ENCODE assay signal across 12 cellular contexts in genomic region chr9:134591573-134591981, GRCh38. TPM values are rescaled to one million over a fixed set of nuclear protein-coding genes. Genes with fewer than 3 reads are reported as not detected.
DNase-seq lines count a peak whose midpoint lies in the region; ATAC-seq, FAIRE-seq and TF ChIP-seq lines count a peak whose summit lies in the region.
"Had no signal": no experiment of that assay in that cellular context is flagged by ENCODE, and none has a peak within 500 bp of the region (broad histone marks: within the 10 kb centered on the region; RNA-seq: fewer than 3 reads in every experiment).

No MANE protein-coding gene starts in this region.

- no peak for FAIRE-seq in astrocyte (lab: Jason Lieb, UNC)
- FAIRE-seq: islet of Langerhans had no signal

- H3K9me3 ChIP-seq in astrocyte (ENCODE audit: insufficient read depth, low read depth, low read length) (no peaks in the 10 kb centered on the region), right cardiac atrium (ENCODE audit: control insufficient read depth, low read length) (no peaks in the 10 kb centered on the region), subcutaneous abdominal adipose tissue (ENCODE audit: control insufficient read depth in 5 of 5, low read length in 5 of 5) (no peaks in the 10 kb centered on the region)

- intact Hi-C loops in right cardiac atrium (cut with DNase I): no loop called here

- H3K27ac Mint-ChIP-seq in astrocyte (ENCODE audit: unreplicated experiment): peak overlapping the region; percentile 97
- H3K27ac Mint-ChIP-seq: stimulated activated naive B cell treated with anti-CD40 and anti-IgM and Interleukin-4, amounts not matched to agents 10 μg/mL and 1 μg/mL and 100 μg/mL, for 72 hours; WTC11 had no signal

- ATAC-seq in right cardiac atrium (peak; percentile 29 to 54), HG03159 (IDR thresholded peaks at IDR 0.05; ENCODE audit: unreplicated experiment) (no peak)
- ATAC-seq: stimulated activated naive B cell treated with anti-CD40 and anti-IgM and Interleukin-4, amounts not matched to agents 10 μg/mL and 1 μg/mL and 100 μg/mL, for 72 hours; WTC11 had no signal

- no peaks in the 10 kb centered on the region for H3K27me3 Mint-ChIP-seq in astrocyte (ENCODE audit: low read depth, unreplicated experiment)

- H3K4me1 Mint-ChIP-seq in astrocyte (ENCODE audit: low read depth, unreplicated experiment): peaks cover 27% of the 10 kb centered on the region
- H3K4me1 Mint-ChIP-seq: stimulated activated naive B cell treated with anti-CD40 and anti-IgM and Interleukin-4, amounts not matched to agents 10 μg/mL and 1 μg/mL and 100 μg/mL, for 72 hours had no signal

- H2AFZ ChIP-seq in astrocyte (ENCODE audit: low read depth, low read length): no peak overlapping the region

- no peaks in the 10 kb centered on the region for H3K27me3 ChIP-seq in astrocyte (ENCODE audit: insufficient read depth, low read length)
- H3K27me3 ChIP-seq in right cardiac atrium (ENCODE audit: control insufficient read depth, insufficient read depth): no peaks in the 10 kb centered on the region
- peaks cover 0 to 6% (median 0%) of the 10 kb centered on the region in 5 donors for H3K27me3 ChIP-seq in subcutaneous abdominal adipose tissue (ENCODE audit: control insufficient read depth in 5 of 5, insufficient read depth in 4 of 5, low read length in 5 of 5)

- peak overlapping the region; percentile 71 for H3K9ac ChIP-seq in astrocyte (ENCODE audit: low read length)
- H3K9ac ChIP-seq in subcutaneous abdominal adipose tissue (ENCODE audit: low read length in 5 of 5): no peak overlapping the region

- H3K4me1 ChIP-seq in astrocyte (ENCODE audit: insufficient read depth, low read length) (peaks cover 31% of the 10 kb centered on the region), right cardiac atrium (ENCODE audit: control insufficient read depth, insufficient read depth, low read length) (no peaks in the 10 kb centered on the region), subcutaneous abdominal adipose tissue (ENCODE audit: control insufficient read depth in 5 of 5, insufficient read depth in 5 of 5, low read length in 5 of 5) (peaks cover 0 to 29% (median 26%) of the 10 kb centered on the region in 5 donors)

- H3K4me3 ChIP-seq in astrocyte (ENCODE audit: insufficient read depth, low read depth, low read length): no peak overlapping the region
- no peak overlapping the region for H3K4me3 ChIP-seq in right cardiac atrium (ENCODE audit: low read length)
- no peak overlapping the region for H3K4me3 ChIP-seq in subcutaneous abdominal adipose tissue (ENCODE audit: low read depth in 1 of 5, low read length in 5 of 5)

- H3K79me2 ChIP-seq in astrocyte (ENCODE audit: insufficient read depth, low read length): no peaks in the 10 kb centered on the region

- H3K36me3 Mint-ChIP-seq in astrocyte (ENCODE audit: low read depth, unreplicated experiment): no peaks in the 10 kb centered on the region
- H3K36me3 Mint-ChIP-seq: stimulated activated naive B cell treated with anti-CD40 and anti-IgM and Interleukin-4, amounts not matched to agents 10 μg/mL and 1 μg/mL and 100 μg/mL, for 72 hours; WTC11 had no signal

- H3K4me3 Mint-ChIP-seq in astrocyte (ENCODE audit: unreplicated experiment): no peak overlapping the region
- H3K4me3 Mint-ChIP-seq: stimulated activated naive B cell treated with anti-CD40 and anti-IgM and Interleukin-4, amounts not matched to agents 10 μg/mL and 1 μg/mL and 100 μg/mL, for 72 hours; WTC11 had no signal

- H3K36me3 ChIP-seq in astrocyte (ENCODE audit: insufficient read depth, low read length) (no peaks in the 10 kb centered on the region), subcutaneous abdominal adipose tissue (ENCODE audit: control insufficient read depth in 5 of 5, insufficient read depth in 5 of 5, low read length in 5 of 5) (no peaks in the 10 kb centered on the region)

- peaks cover 3% of the 10 kb centered on the region for H3K9me3 Mint-ChIP-seq in astrocyte (ENCODE audit: unreplicated experiment)
- H3K9me3 Mint-ChIP-seq: stimulated activated naive B cell treated with anti-CD40 and anti-IgM and Interleukin-4, amounts not matched to agents 10 μg/mL and 1 μg/mL and 100 μg/mL, for 72 hours had no signal

- peak overlapping the region; percentile 68 for H3K4me2 ChIP-seq in astrocyte (ENCODE audit: low read length)

- peak; percentile 58 for DNase-seq in H4 (ENCODE audit: low spot score)
- DNase-seq in astrocyte (ENCODE audit: low read depth): peak; percentile 39
- peak; percentile 44 to 57 (median 50) for DNase-seq in right cardiac atrium
- no peak for DNase-seq in midbrain (lab: John Stamatoyannopoulos, UW)
- no peak for DNase-seq in HT-29 (ENCODE audit: low spot score)
- DNase-seq: NCI-H510A treated with DMSO at 0.1 percent for 48 hours; stimulated activated naive B cell treated with anti-CD40 and anti-IgM and Interleukin-4, amounts not matched to agents 10 μg/mL and 1 μg/mL and 100 μg/mL, for 72 hours had no signal

- H4K20me1 ChIP-seq in astrocyte (ENCODE audit: insufficient read depth, low read length): no peaks in the 10 kb centered on the region

- H3K27ac ChIP-seq in astrocyte (ENCODE audit: low read depth, low read length): peak overlapping the region; percentile 88
- peak overlapping the region; percentile 75 for H3K27ac ChIP-seq in right cardiac atrium (ENCODE audit: low read length)
- peak overlapping the region; percentile 30 for H3K27ac ChIP-seq in subcutaneous abdominal adipose tissue (ENCODE audit: low read depth, low read length)
- H3K27ac ChIP-seq: epithelial cell of prostate had no signal

- TF ChIP-seq CTCF in astrocyte (IDR thresholded peaks at IDR 0.05; ENCODE audit: insufficient read depth, low read depth, low read length): no peak

- WGBS in right cardiac atrium: 56% methylated on average over 5 of the region's 5 CpGs

RNA-seq across cellular contexts. Expression of gene COL5A1, which starts 50.0 kb away (rescaled TPM):
- total RNA-seq in H4 (2014; rRNA removed; shearing (Covaris generic)): 26.8 and 32.1 TPM in 2 replicates
- total RNA-seq in astrocyte: 1,055 and 1,568 TPM in 2 replicates
- total RNA-seq in right cardiac atrium: 10 to 100 TPM; 16.0 to 35.8 (median 26.1) TPM
- 15.4 TPM for polyA plus RNA-seq in right cardiac atrium
- total RNA-seq in HT-29 (2014; rRNA removed; shearing (Covaris generic)): 0.43 TPM in 1 of 2 replicates, not detected in the other

Comparison
In these comparisons a context has a peak if more than half of its experiments do, and no peak if none do; other contexts are left out.
1. DNase-seq: peak in H4 (single experiment), astrocyte (single experiment) and right cardiac atrium (3 of 3); none in midbrain (single experiment) and HT-29 (single experiment).
2. H3K27ac ChIP-seq: peak in every context shown above with its lines; median percentile 88 in astrocyte; 75 in right cardiac atrium; 30 in subcutaneous abdominal adipose tissue.
3. RNA of gene COL5A1, which starts 50.0 kb away (total RNA-seq): 1,055 to 1,568 TPM in astrocyte; 26.8 to 32.1 TPM in H4, 16.0 to 35.8 TPM in right cardiac atrium and 0.43 TPM in HT-29; every median in the first group is over 10 times any median in the second.